Comparison of ENCODE assay signal across 5 cellular contexts in genomic region chr4:158877069-158877468, GRCh38.
"Had no signal": no experiment of that assay in that cellular context is flagged by ENCODE, and none has a peak within 500 bp of the region (broad histone marks: within the 10 kb centered on the region; RNA-seq: fewer than 3 reads in every experiment).

No MANE protein-coding gene starts in this region.

- H3K4me3 ChIP-seq: GM23338 had no signal

- DNase-seq: H9, HCEC 1CT, IMR-90, KBM-7 had no signal

- ATAC-seq: GM23338 had no signal
